ENCODE assay signal across 8 cellular contexts in the genomic region with DNA sequence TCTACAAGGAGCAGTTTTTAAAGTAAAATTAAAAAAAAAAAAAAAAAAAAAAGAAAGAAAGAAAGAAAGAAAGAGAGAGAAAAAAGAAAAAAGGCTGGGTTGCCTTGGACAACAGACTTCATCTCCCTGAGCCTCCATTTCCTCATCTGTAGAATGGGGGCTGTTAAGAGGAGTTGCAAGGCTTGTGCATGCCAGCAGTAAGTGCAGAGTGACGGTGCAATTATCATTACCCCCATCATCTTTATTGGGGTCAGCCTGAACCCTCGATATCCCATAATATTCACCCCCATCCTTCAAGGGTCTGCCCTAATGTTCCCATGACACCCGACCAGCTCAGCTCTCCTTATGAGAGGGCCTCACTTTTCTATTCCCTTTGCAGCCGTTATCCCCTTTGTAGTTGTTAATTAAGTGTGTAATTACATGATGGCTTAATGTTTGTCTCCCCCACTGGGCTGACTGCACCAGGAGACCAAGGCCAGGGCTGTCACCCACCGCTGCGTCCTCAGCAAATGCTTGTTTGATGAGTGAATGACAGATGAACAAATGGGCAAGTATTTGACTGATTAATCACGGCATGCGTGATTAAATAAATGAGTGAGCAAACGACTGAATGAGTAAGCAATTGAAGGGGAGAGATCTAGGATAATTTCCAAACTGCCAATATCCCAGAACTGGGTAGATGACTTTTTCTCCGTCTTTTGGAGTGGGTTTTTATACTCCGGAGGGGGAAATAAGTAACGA. TPM values are rescaled to one million over a fixed set of nuclear protein-coding genes. Genes with fewer than 3 reads are reported as not detected.
DNase-seq lines count a peak whose midpoint lies in the region; ATAC-seq and TF ChIP-seq lines count a peak whose summit lies in the region.

No MANE protein-coding gene starts in this region.

- H3K4me3 Mint-ChIP-seq in T-helper 2 cell treated with Interferon-gamma antibody and Interleukin-4, amounts not matched to agents 5 μg/mL and 100 μg/mL, for 36 hours, result peak overlapping the region; percentile 73
- peak overlapping the region; percentile 83 for H3K4me3 Mint-ChIP-seq in progenitor cell of endocrine pancreas (ENCODE audit: low read depth)

- H3K27ac Mint-ChIP-seq in T-helper 2 cell treated with Interferon-gamma antibody and Interleukin-4, amounts not matched to agents 5 μg/mL and 100 μg/mL, for 36 hours, result peak overlapping the region; percentile 80
- H3K27ac Mint-ChIP-seq in progenitor cell of endocrine pancreas, result peak overlapping the region; percentile 99

- peak overlapping the region in 8 of 11 experiments; percentile 88 to 97 (median 94); a peak in 11 of 22 replicates for H3K27ac ChIP-seq in BLaER1 treated with 17β-estradiol and CSF1 and Interleukin-3, amounts not matched to agents 10 nM and 100 nM
- H3K27ac ChIP-seq in HEK293 (ENCODE audit: extremely low read depth, low read depth, low read length) (no peak overlapping the region), esophagus (ENCODE audit: low read depth in 2 of 2, low read length in 1 of 2) (peak overlapping the region; percentile 88 to 92)

- peak overlapping the region; percentile 52 to 70 (median 61) for H3K4me3 ChIP-seq in BLaER1 treated with 17β-estradiol and CSF1 and Interleukin-3, amounts not matched to agents 10 nM and 100 nM
- H3K4me3 ChIP-seq in HEK293 (ENCODE audit: low read depth, low read length) (peak overlapping the region; percentile 20), esophagus (ENCODE audit: low read depth in 1 of 2, low read length in 2 of 2) (peak overlapping the region; percentile 30 to 51), mucosa of descending colon (no peak overlapping the region)

- H3K27me3 ChIP-seq in BLaER1 treated with 17β-estradiol and CSF1 and Interleukin-3, amounts not matched to agents 10 nM and 100 nM, result peaks cover 29 to 38% (median 36%) of the 10 kb centered on the region in 11 experiments
- no peaks in the 10 kb centered on the region for H3K27me3 ChIP-seq in esophagus (ENCODE audit: control insufficient read depth in 1 of 2, insufficient read depth in 2 of 2, low read length in 2 of 2)

- DNase-seq in T-helper 2 cell treated with Interferon-gamma antibody and Interleukin-4, amounts not matched to agents 5 μg/mL and 100 μg/mL, for 36 hours (ENCODE audit: low spot score), result no peak
- DNase-seq in progenitor cell of endocrine pancreas (ENCODE audit: low spot score, unreplicated experiment) (no peak), NCI-H187 (lab: John Stamatoyannopoulos, UW) (no peak), mucosa of descending colon (no peak), NCI-H2171 (lab: John Stamatoyannopoulos, UW) (no peak)

- peaks cover 38% of the 10 kb centered on the region for H3K27me3 Mint-ChIP-seq in T-helper 2 cell treated with Interferon-gamma antibody and Interleukin-4, amounts not matched to agents 5 μg/mL and 100 μg/mL, for 36 hours (ENCODE audit: low read depth)
- H3K27me3 Mint-ChIP-seq in progenitor cell of endocrine pancreas, result peaks cover 17% of the 10 kb centered on the region

- H3K9me3 ChIP-seq in BLaER1 treated with 17β-estradiol and CSF1 and Interleukin-3, amounts not matched to agents 10 nM and 100 nM (replicated peaks in 1 of 11), result no peaks in the 10 kb centered on the region
- H3K9me3 ChIP-seq in HEK293 (ENCODE audit: control insufficient read depth, insufficient read depth, low read depth, low read length) (no peaks in the 10 kb centered on the region), esophagus (ENCODE audit: control insufficient read depth in 2 of 2, insufficient read depth in 1 of 2, low read depth in 1 of 2, low read length in 1 of 2) (no peaks in the 10 kb centered on the region), mucosa of descending colon (no peaks in the 10 kb centered on the region)

- POLR2A ChIA-PET in HEK293 (lab: Yijun Ruan, JAX), result interaction anchor here (0.6 to 3.3 kb wide), 17 partner anchors 9 to 521 kb away, joined by 3 to 41 read pairs (median 5); a partner anchor contains a TSS

- H3K4me2 ChIP-seq in BLaER1 treated with 17β-estradiol and CSF1 and Interleukin-3, amounts not matched to agents 10 nM and 100 nM, result peak overlapping the region; percentile 63 to 86 (median 81)

- intact Hi-C loops in mucosa of descending colon (cut with DNase I, micrococcal nuclease), result loop anchor here (2.0 kb wide), 1 partner anchor 39 kb away; no protein-coding TSS in a partner anchor

- no peak for TF ChIP-seq CTCF in HEK293 (tag by site-specific recombination; IDR thresholded peaks at IDR 0.05)
- no peak for TF ChIP-seq CTCF in progenitor cell of endocrine pancreas (IDR thresholded peaks at IDR 0.05; ENCODE audit: unreplicated experiment)
- TF ChIP-seq CTCF in mucosa of descending colon (IDR thresholded peaks at IDR 0.05), result no peak

- 7% methylated on average over 12 of the region's 12 CpGs for WGBS in esophagus, 2 donors

- no peaks in the 10 kb centered on the region for H3K36me3 ChIP-seq in BLaER1 treated with 17β-estradiol and CSF1 and Interleukin-3, amounts not matched to agents 10 nM and 100 nM
- no peaks in the 10 kb centered on the region for H3K36me3 ChIP-seq in HEK293 (ENCODE audit: control insufficient read depth in 2 of 2, insufficient read depth in 1 of 2, low read length in 2 of 2)
- H3K36me3 ChIP-seq in esophagus (ENCODE audit: control insufficient read depth in 2 of 2, insufficient read depth in 2 of 2, low read length in 1 of 2), result no peaks in the 10 kb centered on the region
- no peaks in the 10 kb centered on the region for H3K36me3 ChIP-seq in mucosa of descending colon (ENCODE audit: low read depth)

- H3K36me3 Mint-ChIP-seq in T-helper 2 cell treated with Interferon-gamma antibody and Interleukin-4, amounts not matched to agents 5 μg/mL and 100 μg/mL, for 36 hours (ENCODE audit: low read depth), result no peaks in the 10 kb centered on the region
- H3K36me3 Mint-ChIP-seq in progenitor cell of endocrine pancreas (ENCODE audit: insufficient read depth), result no peaks in the 10 kb centered on the region

- CTCF ChIA-PET in HEK293 (lab: Yijun Ruan, JAX), result interaction anchor here (0.6 to 8.5 kb wide), 42 partner anchors 8 to 1731 kb away, joined by 3 to 295 read pairs (median 6); a partner anchor contains a TSS

- peaks cover 8 to 34% (median 26%) of the 10 kb centered on the region in 10 experiments for H3K4me1 ChIP-seq in BLaER1 treated with 17β-estradiol and CSF1 and Interleukin-3, amounts not matched to agents 10 nM and 100 nM
- H3K4me1 ChIP-seq in HEK293 (ENCODE audit: control insufficient read depth, insufficient read depth, low read length), result no peaks in the 10 kb centered on the region
- peaks cover 0 to 3% of the 10 kb centered on the region in 2 donors for H3K4me1 ChIP-seq in esophagus (ENCODE audit: control insufficient read depth in 2 of 2, insufficient read depth in 2 of 2, low read length in 1 of 2)
- no peaks in the 10 kb centered on the region for H3K4me1 ChIP-seq in mucosa of descending colon (ENCODE audit: low read depth)

- H3K9me3 Mint-ChIP-seq in T-helper 2 cell treated with Interferon-gamma antibody and Interleukin-4, amounts not matched to agents 5 μg/mL and 100 μg/mL, for 36 hours, result no peaks in the 10 kb centered on the region
- H3K9me3 Mint-ChIP-seq in progenitor cell of endocrine pancreas (ENCODE audit: low read depth), result no peaks in the 10 kb centered on the region

- peaks cover 24% of the 10 kb centered on the region for H3K4me1 Mint-ChIP-seq in T-helper 2 cell treated with Interferon-gamma antibody and Interleukin-4, amounts not matched to agents 5 μg/mL and 100 μg/mL, for 36 hours (ENCODE audit: low read depth)
- H3K4me1 Mint-ChIP-seq in progenitor cell of endocrine pancreas (ENCODE audit: low read depth), result peaks cover 7% of the 10 kb centered on the region

- H4K20me1 ChIP-seq in BLaER1 treated with 17β-estradiol and CSF1 and Interleukin-3, amounts not matched to agents 10 nM and 100 nM, result peaks cover 0 to 6% (median 0%) of the 10 kb centered on the region in 11 experiments; a peak in 4 of 22 replicates

- no peak for ATAC-seq in mucosa of descending colon

- H3K9ac ChIP-seq in BLaER1 treated with 17β-estradiol and CSF1 and Interleukin-3, amounts not matched to agents 10 nM and 100 nM, result peak overlapping the region; percentile 79 to 95 (median 89); a peak in 21 of 22 replicates

TF ChIP-seq in HEK293, 187 proteins besides CTCF, POLR2A, EP300 and RAD21 (continues in another document):
- TF ChIP-seq ZNF121 (tag by site-specific recombination; IDR thresholded peaks at IDR 0.05) (no peak), ZNF664 (tag by site-specific recombination; IDR thresholded peaks at IDR 0.05) (peak; percentile 93), ZSCAN16 (tag by site-specific recombination; IDR thresholded peaks at IDR 0.05) (no peak), ZNF366 (tag by site-specific recombination; conservative IDR thresholded peaks at IDR 0.05) (peak; percentile 82), ZNF501 (tag by site-specific recombination; IDR thresholded peaks at IDR 0.05) (no peak), ZNF404 (tag by site-specific recombination; IDR thresholded peaks at IDR 0.05) (no peak), MZF1 (tag by site-specific recombination; IDR thresholded peaks at IDR 0.05; ENCODE audit: borderline replicate concordance) (no peak)

RNA-seq across cellular contexts. Expression of a gene that starts 10.1 kb away (rescaled TPM):
- 10 to 100 TPM in 1 of 2 donors, 1 to 10 TPM in 1; 1.1 to 13.8 TPM for polyA plus RNA-seq in esophagus
- 5.3 and 7.3 TPM in 2 replicates for total RNA-seq in progenitor cell of endocrine pancreas
- 10 to 100 TPM in 1 of 3 donors, 1 to 10 TPM in 1, under 1 TPM in 1; 0.58 to 10.3 (median 1.6) TPM for total RNA-seq in mucosa of descending colon

RNA-seq across cellular contexts. Expression of a gene that starts 19.0 kb away (rescaled TPM):
- 1 to 10 TPM; 2.4 to 5.1 TPM for polyA plus RNA-seq in esophagus
- total RNA-seq in progenitor cell of endocrine pancreas (17.9 and 21.6 TPM in 2 replicates), mucosa of descending colon (10 to 100 TPM in 1 of 3 donors, 1 to 10 TPM in 2; 3.1 to 18.2 (median 6.2) TPM)

RNA-seq across cellular contexts. Expression of a gene that starts 20.4 kb away (rescaled TPM):
- 1 to 10 TPM; 2.3 to 2.5 TPM for polyA plus RNA-seq in esophagus
- total RNA-seq in progenitor cell of endocrine pancreas, result 0.62 TPM in 1 of 2 replicates, not detected in the other
- 1 to 10 TPM in 1 of 3 donors, under 1 TPM in 2; 0.43 to 1.3 (median 0.87) TPM for total RNA-seq in mucosa of descending colon

RNA-seq across cellular contexts. Expression of a gene that starts 29.4 kb away (rescaled TPM):
- 10 to 100 TPM; 35.5 to 36.5 TPM for polyA plus RNA-seq in esophagus
- total RNA-seq in progenitor cell of endocrine pancreas (93.4 and 94.9 TPM in 2 replicates), mucosa of descending colon (100 to 1,000 TPM; 190 to 252 (median 235) TPM)

RNA-seq across cellular contexts. Expression of a gene that starts 54.2 kb away (rescaled TPM):
- 10 to 100 TPM; 33.3 to 33.4 TPM for polyA plus RNA-seq in esophagus
- total RNA-seq in progenitor cell of endocrine pancreas (58.5 and 64.8 TPM in 2 replicates), mucosa of descending colon (10 to 100 TPM; 37.7 to 51.2 (median 46.6) TPM)
